Comparison of ENCODE assay signal across 15 cellular contexts in the genomic region with DNA sequence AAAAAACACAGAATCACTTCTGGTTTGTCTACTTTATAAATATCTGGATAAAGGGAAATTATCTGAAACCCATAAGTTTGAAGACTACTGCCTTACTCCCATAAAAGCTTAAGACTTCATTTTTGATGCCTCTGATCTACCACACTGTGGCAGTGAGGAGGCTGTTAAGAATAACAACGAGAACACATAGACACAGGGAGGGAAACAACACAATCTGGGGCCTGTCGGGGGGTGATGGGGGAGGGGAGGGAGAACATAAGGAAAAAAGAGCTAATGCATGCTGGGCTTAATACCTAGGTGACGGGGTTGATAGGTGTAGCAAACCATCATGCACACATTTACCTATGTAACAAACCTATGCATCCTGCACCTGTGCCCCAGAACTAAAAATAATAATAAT.
DNase-seq lines count a peak whose midpoint lies in the region; TF ChIP-seq lines count a peak whose summit lies in the region.
"Had no signal": no experiment of that assay in that cellular context is flagged by ENCODE, and none has a peak within 500 bp of the region (broad histone marks: within the 10 kb centered on the region; RNA-seq: fewer than 3 reads in every experiment).

No MANE protein-coding gene starts in this region.

- intact Hi-C loops in OCI-LY7 (cut with micrococcal nuclease; ENCODE audit: unreplicated experiment), result no loop called here

- TF ChIP-seq CTCF in OCI-LY7 (conservative IDR thresholded peaks at IDR 0.05; ENCODE audit: low read length) (peak; percentile 31; the same call in 1 of the 2 replicates), epithelial cell of proximal tubule (conservative IDR thresholded peaks at IDR 0.05; ENCODE audit: low read depth, low read length) (peak; percentile 21)

- H3K4me1 ChIP-seq in OCI-LY7 (ENCODE audit: insufficient read depth, low read length, poor library complexity, severe bottlenecking), result no peaks in the 10 kb centered on the region
- H3K4me1 ChIP-seq in trophoblast cell (ENCODE audit: control insufficient read depth in 1 of 2, insufficient read depth in 2 of 2, low read length in 2 of 2), result no peaks in the 10 kb centered on the region
- H3K4me1 ChIP-seq: BLaER1 had no signal

- no peak overlapping the region for H4K91ac ChIP-seq in trophoblast cell (ENCODE audit: low read depth, low read length)

- H4K12ac ChIP-seq in trophoblast cell (ENCODE audit: low read depth, low read length), result no peak overlapping the region

- H4K20me1 ChIP-seq in OCI-LY7 (ENCODE audit: insufficient read depth, low read length), result no peaks in the 10 kb centered on the region
- H4K20me1 ChIP-seq: BLaER1 had no signal

- no peak overlapping the region for H3K4me2 ChIP-seq in OCI-LY7 (ENCODE audit: low read length)
- no peak overlapping the region for H3K4me2 ChIP-seq in trophoblast cell (ENCODE audit: low read length)
- H3K4me2 ChIP-seq: BLaER1 had no signal

- no peaks in the 10 kb centered on the region for H3K9me2 ChIP-seq in OCI-LY7 (ENCODE audit: insufficient read depth, low read length)

- BruUV-seq in OCI-LY7 (replicated peaks; lab: Mats Ljungman, UMichigan), result no TSS peak

- H2BK12ac ChIP-seq in trophoblast cell (ENCODE audit: low read length), result no peak overlapping the region

- H2AFZ ChIP-seq in OCI-LY7 (ENCODE audit: low read length) (no peak overlapping the region), trophoblast cell (ENCODE audit: insufficient read depth, low read length, poor library complexity) (no peak overlapping the region)
- H2AFZ ChIP-seq: GM23248 had no signal

- no peak overlapping the region for H4K8ac ChIP-seq in trophoblast cell (ENCODE audit: low read depth, low read length)

- H2BK120ac ChIP-seq in trophoblast cell (ENCODE audit: insufficient read depth, low read length, poor library complexity), result no peak overlapping the region

- H3K14ac ChIP-seq in trophoblast cell (ENCODE audit: low read length), result no peak overlapping the region

- H3K79me1 ChIP-seq in trophoblast cell (ENCODE audit: low read length), result no peaks in the 10 kb centered on the region

- H2AK5ac ChIP-seq in trophoblast cell (ENCODE audit: low read length), result no peak overlapping the region

- H3K23ac ChIP-seq in trophoblast cell (ENCODE audit: low read length), result no peak overlapping the region

- no peak overlapping the region for H3K4ac ChIP-seq in trophoblast cell (ENCODE audit: low read depth, low read length)

- H3K4me3 ChIP-seq in OCI-LY7 (ENCODE audit: low read depth, low read length, poor library complexity, severe bottlenecking) (no peak overlapping the region), epithelial cell of proximal tubule (ENCODE audit: low read depth, low read length) (no peak overlapping the region), trophoblast cell (ENCODE audit: low read depth, low read length) (no peak overlapping the region)
- H3K4me3 ChIP-seq: BLaER1, GM23248 had no signal

- no peaks in the 10 kb centered on the region for H3K79me2 ChIP-seq in OCI-LY7 (ENCODE audit: insufficient read depth, low read depth, low read length)
- H3K79me2 ChIP-seq in trophoblast cell (ENCODE audit: control insufficient read depth, insufficient read depth, low read length, poor library complexity), result no peaks in the 10 kb centered on the region

- no peak overlapping the region for H3K9ac ChIP-seq in trophoblast cell (ENCODE audit: low read length)
- H3K9ac ChIP-seq: BLaER1, GM23248 had no signal

- no CpG with 5 or more reads among the region's 3 CpGs for WGBS in trophoblast cell (ENCODE audit: extremely low coverage, insufficient coverage, insufficient read length)

- CTCF ChIA-PET in OCI-LY7 (lab: Charles Lee; ENCODE audit: unreplicated experiment), result no interaction called here

- no peak overlapping the region for H3K18ac ChIP-seq in trophoblast cell (ENCODE audit: low read length)

- H3K9me3 ChIP-seq in OCI-LY7 (ENCODE audit: low read length), result no peaks in the 10 kb centered on the region
- H3K9me3 ChIP-seq in trophoblast cell (ENCODE audit: insufficient read depth, low read depth, low read length), result no peaks in the 10 kb centered on the region
- H3K9me3 ChIP-seq: BLaER1 had no signal

- H2BK5ac ChIP-seq in trophoblast cell (ENCODE audit: low read depth, low read length, poor library complexity), result no peak overlapping the region

- H3K27ac ChIP-seq in OCI-LY7 (ENCODE audit: low read depth, low read length, poor library complexity, severe bottlenecking) (no peak overlapping the region), trophoblast cell (ENCODE audit: low read depth, low read length) (no peak overlapping the region)
- H3K27ac ChIP-seq: BLaER1, GM23248 had no signal

- H3K27me3 ChIP-seq in trophoblast cell (ENCODE audit: insufficient read depth, low read length), result no peaks in the 10 kb centered on the region
- H3K27me3 ChIP-seq: BLaER1 had no signal

- POLR2A ChIA-PET in OCI-LY7 (lab: Charles Lee), result interaction anchor here (0.7 kb wide), 1 partner anchor 851 kb away, joined by 5 read pairs; no protein-coding TSS in a partner anchor

- H3K36me3 ChIP-seq in OCI-LY7 (ENCODE audit: insufficient read depth, low read length), result no peaks in the 10 kb centered on the region
- no peaks in the 10 kb centered on the region for H3K36me3 ChIP-seq in trophoblast cell (ENCODE audit: control insufficient read depth in 1 of 2, insufficient read depth in 2 of 2, low read length in 2 of 2)
- H3K36me3 ChIP-seq: BLaER1 had no signal

- DNase-seq in NCI-H748 (lab: John Stamatoyannopoulos, UW; ENCODE audit: unreplicated experiment) (peak; percentile 13), NCI-H748 treated with DMSO at 0.1 percent for 48 hours (lab: John Stamatoyannopoulos, UW) (no peak), OCI-LY7 (ENCODE audit: low spot score) (no peak), epithelial cell of proximal tubule (ENCODE audit: low read depth) (no peak), trophoblast cell (no peak), NCI-H1417 treated with DMSO at 0.1 percent for 48 hours (lab: John Stamatoyannopoulos, UW) (no peak)
- no peak for DNase-seq in effector CD4-positive, alpha-beta T cell
- DNase-seq: 8988T; AML-193; CD8-positive, alpha-beta memory T cell; DMS 273 treated with DMSO at 0.1 percent for 48 hours; GM23248; HCEC 1CT; HFFc6 had no signal
